Comparison of ENCODE assay signal across 26 cellular contexts in the genomic region with DNA sequence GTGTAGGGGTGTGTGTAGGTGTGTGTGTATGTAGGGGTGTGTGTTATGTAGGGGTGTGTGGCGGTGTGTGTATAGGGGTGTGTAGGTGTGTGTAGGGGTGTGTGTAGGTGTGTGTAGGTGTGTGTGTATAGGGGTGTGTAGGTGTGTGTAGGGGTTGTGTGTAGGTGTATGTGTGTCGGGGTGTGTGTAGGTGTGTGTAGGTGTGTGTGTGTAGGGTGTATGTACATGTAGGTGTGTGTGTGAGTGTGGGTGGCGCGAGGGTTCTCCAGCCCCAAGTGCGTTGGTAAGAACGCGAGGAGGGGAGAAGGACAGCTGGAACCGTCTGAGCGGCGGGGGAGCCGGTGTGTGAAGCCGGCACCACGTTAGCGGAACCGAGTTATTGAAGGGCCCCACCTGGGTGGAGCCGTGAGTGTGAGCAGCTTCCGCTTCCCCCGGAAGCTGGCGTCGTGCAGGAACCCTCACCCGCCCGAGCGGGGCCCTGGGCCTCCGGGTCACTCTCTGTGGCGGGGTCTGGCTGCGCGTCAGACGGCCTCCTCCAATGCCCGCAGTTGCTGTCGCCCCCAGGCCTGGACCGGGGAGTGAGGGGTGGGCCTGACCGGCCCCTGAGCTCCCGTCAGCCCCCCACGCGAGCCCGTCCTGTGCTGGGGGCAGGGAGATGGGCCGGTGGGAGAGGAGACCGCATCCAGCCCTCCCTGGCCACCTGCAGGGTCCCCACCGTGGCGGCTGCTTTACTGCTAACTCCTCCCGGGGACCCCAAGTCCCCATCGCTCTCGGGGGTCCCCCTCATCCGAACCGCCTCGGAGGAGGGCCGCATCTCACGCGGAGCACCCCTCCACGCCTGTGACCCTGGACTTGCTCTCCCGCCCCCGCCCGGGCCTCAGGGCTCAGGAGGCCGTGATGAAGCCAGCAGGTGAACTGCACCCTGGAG. TPM values are rescaled to one million over a fixed set of nuclear protein-coding genes. Genes with fewer than 3 reads are reported as not detected.
A peak's percentile ranks its signal among the peaks of the same experiment; 100 is the strongest.
DNase-seq lines count a peak whose midpoint lies in the region; ATAC-seq, FAIRE-seq and TF ChIP-seq lines count a peak whose summit lies in the region.
"Had no signal": no experiment of that assay in that cellular context is flagged by ENCODE, and none has a peak within 500 bp of the region (broad histone marks: within the 10 kb centered on the region; RNA-seq: fewer than 3 reads in every experiment).

No MANE protein-coding gene starts in this region.

- DNase-seq in right cardiac atrium (no peak), cardiac septum (ENCODE audit: low spot score) (no peak), activated B cell treated with CpG ODN at 0.5 μM for 24 hours (no peak), memory B cell (ENCODE audit: low spot score in 2 of 2) (no peak), urothelium cell line (ENCODE audit: low spot score) (no peak), gastrocnemius medialis (no peak), COR-L47 (lab: John Stamatoyannopoulos, UW) (no peak)
- no peak for DNase-seq in NK-92 treated with Interleukin-12 subunit alpha and Interleukin-12 subunit beta, amount 100 ng/mL, for 24 hours (lab: John Stamatoyannopoulos, UW)
- DNase-seq: activated CD4-positive, alpha-beta T cell treated with anti-CD3 and anti-CD28 coated beads, Interleukin-2, amount 50 U/mL, for 1 hour; activated T-cell treated with anti-CD3 and anti-CD28 coated beads, Interleukin-2, amount 50 U/mL, for 24 hours; adrenal gland; DMS53; KG1; midbrain; NCI-H1930; NCI-H345; retina; stimulated activated CD4-positive, alpha-beta T cell treated with anti-CD3 and anti-CD28 coated beads, Interleukin-12 subunit alpha, Interleukin-12 subunit beta, amount 100 ng/mL, for 4 hours; SW 1271; thyroid gland had no signal

- no peaks in the 10 kb centered on the region for H3K4me1 ChIP-seq in right cardiac atrium (ENCODE audit: control insufficient read depth, insufficient read depth, low read length)
- no peaks in the 10 kb centered on the region for H3K4me1 ChIP-seq in gastrocnemius medialis
- H3K4me1 ChIP-seq: adrenal gland, esophagus muscularis mucosa, thyroid gland had no signal

- H3K4me3 ChIP-seq in right cardiac atrium (ENCODE audit: low read length) (no peak overlapping the region), gastrocnemius medialis (no peak overlapping the region)
- H3K4me3 ChIP-seq: adrenal gland, cardiac muscle cell, esophagus muscularis mucosa, GM12878, thyroid gland had no signal

- peaks cover 4% of the 10 kb centered on the region for H3K27me3 Mint-ChIP-seq in activated B cell treated with CpG ODN at 0.5 μM for 24 hours
- H3K27me3 Mint-ChIP-seq in memory B cell, result peaks cover 14% of the 10 kb centered on the region
- H3K27me3 Mint-ChIP-seq: activated T-cell treated with anti-CD3 and anti-CD28 coated beads, Interleukin-2, amount 50 U/mL, for 24 hours; CD4-positive, CD25-positive, alpha-beta regulatory T cell had no signal

- CTCF ChIA-PET in activated B cell treated with CpG ODN at 0.5 μM for 24 hours (lab: Charles Lee), result no interaction called here

- TF ChIP-seq CTCF in activated B cell treated with CpG ODN at 0.5 μM for 24 hours (IDR thresholded peaks at IDR 0.05) (no peak), gastrocnemius medialis (IDR thresholded peaks at IDR 0.05 in 4 of 5, conservative IDR thresholded peaks at IDR 0.05 in 1 of 5) (no peak)

- H3K4me3 Mint-ChIP-seq in activated B cell treated with CpG ODN at 0.5 μM for 24 hours (no peak overlapping the region), memory B cell (peak overlapping the region; percentile 53)
- H3K4me3 Mint-ChIP-seq: activated T-cell treated with anti-CD3 and anti-CD28 coated beads, Interleukin-2, amount 50 U/mL, for 24 hours; CD4-positive, CD25-positive, alpha-beta regulatory T cell had no signal

- H3K4me1 Mint-ChIP-seq in activated B cell treated with CpG ODN at 0.5 μM for 24 hours (no peaks in the 10 kb centered on the region), memory B cell (peaks cover 3% of the 10 kb centered on the region)
- H3K4me1 Mint-ChIP-seq: CD4-positive, CD25-positive, alpha-beta regulatory T cell had no signal

- H3K27me3 ChIP-seq in right cardiac atrium (ENCODE audit: control insufficient read depth, insufficient read depth), result no peaks in the 10 kb centered on the region
- no peaks in the 10 kb centered on the region for H3K27me3 ChIP-seq in gastrocnemius medialis
- H3K27me3 ChIP-seq: cardiac muscle cell, neutrophil, thyroid gland had no signal

- POLR2A ChIA-PET in activated B cell treated with CpG ODN at 0.5 μM for 24 hours (lab: Charles Lee), result no interaction called here

- in situ Hi-C loops in gastrocnemius medialis (cut with MboI; ENCODE audit: low sequenced_read_pairs in 4 of 4), result no loop called here

- H3K36me3 ChIP-seq in gastrocnemius medialis, result no peaks in the 10 kb centered on the region
- H3K36me3 ChIP-seq: adrenal gland, cardiac muscle cell, esophagus muscularis mucosa, neutrophil, thyroid gland had no signal

- TF ChIP-seq POLR2A in gastrocnemius medialis (IDR thresholded peaks at IDR 0.05), result no peak

- FAIRE-seq in urothelium cell line (lab: Jason Lieb, UNC), result peak; percentile 81
- FAIRE-seq: GM12878 had no signal

- H3K9me3 ChIP-seq in right cardiac atrium (ENCODE audit: control insufficient read depth, low read length), result no peaks in the 10 kb centered on the region
- H3K9me3 ChIP-seq in gastrocnemius medialis, result no peaks in the 10 kb centered on the region
- H3K9me3 ChIP-seq: adrenal gland, esophagus muscularis mucosa, neutrophil, thyroid gland had no signal

- no peak overlapping the region for H3K27ac Mint-ChIP-seq in activated B cell treated with CpG ODN at 0.5 μM for 24 hours
- H3K27ac Mint-ChIP-seq in memory B cell, result no peak overlapping the region
- H3K27ac Mint-ChIP-seq: activated T-cell treated with anti-CD3 and anti-CD28 coated beads, Interleukin-2, amount 50 U/mL, for 24 hours; CD4-positive, CD25-positive, alpha-beta regulatory T cell had no signal

- H3K9me3 Mint-ChIP-seq in activated B cell treated with CpG ODN at 0.5 μM for 24 hours (no peaks in the 10 kb centered on the region), memory B cell (no peaks in the 10 kb centered on the region)
- H3K9me3 Mint-ChIP-seq: activated T-cell treated with anti-CD3 and anti-CD28 coated beads, Interleukin-2, amount 50 U/mL, for 24 hours had no signal

- ATAC-seq in right cardiac atrium (peak; percentile 18 to 33), activated B cell treated with CpG ODN at 0.5 μM for 24 hours (ENCODE audit: low read depth) (peak; percentile 25), memory B cell (ENCODE audit: low read depth) (peak; percentile 55), gastrocnemius medialis (no peak)
- ATAC-seq: GM12878, left lobe of liver had no signal

- H3K27ac ChIP-seq in right cardiac atrium (ENCODE audit: low read length) (no peak overlapping the region), gastrocnemius medialis (no peak overlapping the region)
- H3K27ac ChIP-seq: adrenal gland, cardiac muscle cell, esophagus muscularis mucosa, neutrophil, thyroid gland had no signal

- intact Hi-C loops in right cardiac atrium (cut with DNase I), result no loop called here
- intact Hi-C loops in cardiac septum (cut with DNase I), result no loop called here
- intact Hi-C loops in activated B cell treated with CpG ODN at 0.5 μM for 24 hours (cut with micrococcal nuclease), result no loop called here
- intact Hi-C loops in gastrocnemius medialis (cut with DNase I; ENCODE audit: low total_unique reads), result no loop called here

- 88% methylated on average over 54 of the region's 54 CpGs for WGBS in right cardiac atrium

- no peaks in the 10 kb centered on the region for H3K36me3 Mint-ChIP-seq in activated B cell treated with CpG ODN at 0.5 μM for 24 hours (ENCODE audit: low read depth)
- H3K36me3 Mint-ChIP-seq in memory B cell, result no peaks in the 10 kb centered on the region
- H3K36me3 Mint-ChIP-seq: CD4-positive, CD25-positive, alpha-beta regulatory T cell had no signal

RNA-seq across cellular contexts. Expression of a gene that starts 49.6 kb away (rescaled TPM):
- 10 to 100 TPM; 11.6 to 16.2 (median 13.9) TPM for total RNA-seq in right cardiac atrium
- 27.6 TPM for polyA plus RNA-seq in right cardiac atrium
- 12.1 TPM for total RNA-seq in cardiac septum
- total RNA-seq in activated B cell treated with CpG ODN at 0.5 μM for 24 hours, result 29.5 and 30.5 TPM in 2 replicates
- 10 to 100 TPM; 25.4 to 46.4 (median 32.2) TPM for total RNA-seq in gastrocnemius medialis

RNA-seq across cellular contexts. Expression of a gene that starts 50.7 kb away (rescaled TPM):
- total RNA-seq in right cardiac atrium, result 10 to 100 TPM; 11.8 to 13.7 (median 13.0) TPM
- 9.1 TPM for polyA plus RNA-seq in right cardiac atrium
- 7.4 TPM for total RNA-seq in cardiac septum
- not detected in 2 replicates for total RNA-seq in activated B cell treated with CpG ODN at 0.5 μM for 24 hours
- 1 to 10 TPM in 1 of 4 donors, under 1 TPM in 3; 0.12 to 1.0 (median 0.46) TPM for total RNA-seq in gastrocnemius medialis
- total RNA-seq: CD4-positive, CD25-positive, alpha-beta regulatory T cell; GM12878 had no signal
- polyA plus RNA-seq: CD4-positive, CD25-positive, alpha-beta regulatory T cell had no signal

Comparison
In these comparisons a context has a peak if more than half of its experiments do, and no peak if none do; other contexts are left out.
1. ATAC-seq: peak in right cardiac atrium (2 of 2), activated B cell treated with CpG ODN at 0.5 μM for 24 hours (single experiment) and memory B cell (single experiment); none in gastrocnemius medialis (0 of 2).